Comparison of ENCODE assay signal across 1 cellular context in genomic region chr19:1354496-1355257, GRCh38.
A peak's percentile ranks its signal among the peaks of the same experiment; 100 is the strongest.
TF ChIP-seq lines count a peak whose summit lies in the region.

No MANE protein-coding gene starts in this region.

TF ChIP-seq in HepG2, 621 proteins besides CTCF, POLR2A, EP300 and RAD21 (continued from another document):
- 0 out of 2 replicates have a peak, but pooled peaks have one; percentile 27 for TF ChIP-seq GMEB2 (CRISPR knock-in tag; IDR thresholded peaks at IDR 0.05; ENCODE audit: low read depth)
- TF ChIP-seq ZNF543 (CRISPR knock-in tag; IDR thresholded peaks at IDR 0.05) = peak; percentile 0
- peak; percentile 51; the same call in 1 of the 2 replicates for TF ChIP-seq TARDBP (CRISPR knock-in tag; IDR thresholded peaks at IDR 0.05)
- no peak for TF ChIP-seq CCDC6 (CRISPR knock-in tag; IDR thresholded peaks at IDR 0.05)
- TF ChIP-seq ZNF318 (CRISPR knock-in tag; IDR thresholded peaks at IDR 0.05) = no peak
- TF ChIP-seq ZBTB10 (CRISPR knock-in tag; IDR thresholded peaks at IDR 0.05; ENCODE audit: borderline replicate concordance) = no peak
- TF ChIP-seq E2F1 (CRISPR knock-in tag; IDR thresholded peaks at IDR 0.05) = peak; percentile 82
- TF ChIP-seq TBX2 (CRISPR knock-in tag; IDR thresholded peaks at IDR 0.05; ENCODE audit: borderline replicate concordance) = 0 out of 2 replicates have a peak, but pooled peaks have one; percentile 35
- TF ChIP-seq HIC2 (CRISPR knock-in tag; IDR thresholded peaks at IDR 0.05; ENCODE audit: low read depth) = no peak
- TF ChIP-seq TAF1 (CRISPR knock-in tag; IDR thresholded peaks at IDR 0.05) = peak; percentile 64
- TF ChIP-seq POLR2G (IDR thresholded peaks at IDR 0.05; ENCODE audit: low read depth, low read length) = peak; percentile 90
- TF ChIP-seq SP4 (CRISPR knock-in tag; IDR thresholded peaks at IDR 0.05) = peak; percentile 90
- 0 out of 2 replicates have a peak, but pooled peaks have one; percentile 5 for TF ChIP-seq E2F5 (CRISPR knock-in tag; conservative IDR thresholded peaks at IDR 0.05)
- TF ChIP-seq HMGXB3 (CRISPR knock-in tag; IDR thresholded peaks at IDR 0.05; ENCODE audit: borderline replicate concordance) = no peak
- peak; percentile 23; the same call in 1 of the 2 replicates for TF ChIP-seq ETV5 (CRISPR knock-in tag; IDR thresholded peaks at IDR 0.05; ENCODE audit: borderline replicate concordance)
- 0 out of 2 replicates have a peak, but pooled peaks have one; percentile 38 for TF ChIP-seq MAF1 (CRISPR knock-in tag; IDR thresholded peaks at IDR 0.05; ENCODE audit: borderline replicate concordance)
- TF ChIP-seq ZNF44 (CRISPR knock-in tag; IDR thresholded peaks at IDR 0.05) = 0 out of 2 replicates have a peak, but pooled peaks have one; percentile 49
- TF ChIP-seq ZNF280B (CRISPR knock-in tag; IDR thresholded peaks at IDR 0.05; ENCODE audit: borderline replicate concordance) = 0 out of 2 replicates have a peak, but pooled peaks have one; percentile 26
- 0 out of 2 replicates have a peak, but pooled peaks have one; percentile 41 for TF ChIP-seq ZNF792 (CRISPR knock-in tag; IDR thresholded peaks at IDR 0.05)
